8 cellular contexts compared by ENCODE assay signal in genomic region chr2:170817999-170818293, GRCh38. TPM values are rescaled to one million over a fixed set of nuclear protein-coding genes. Genes with fewer than 3 reads are reported as not detected.
DNase-seq lines count a peak whose midpoint lies in the region; ATAC-seq and TF ChIP-seq lines count a peak whose summit lies in the region.

No MANE protein-coding gene starts in this region.

- peak overlapping the region; percentile 60 for H3K4me3 ChIP-seq in iPS-15b (ENCODE audit: low read depth, low read length)
- peak overlapping the region; percentile 47 to 77 (median 53) for H3K4me3 ChIP-seq in subcutaneous abdominal adipose tissue (ENCODE audit: low read depth in 1 of 5, low read length in 5 of 5)

- intact Hi-C loops in activated CD4-positive, alpha-beta T cell treated with anti-CD3 and anti-CD28 coated beads, Interleukin-2, amount 10 ng/mL, durations not matched to agents 24 days and 14 days (cut with micrococcal nuclease) = loop anchor here (2.0 to 5.0 kb wide), 3 partner anchors 47 to 1456 kb away; partner anchors contain the start of genes DLX1, ERICH2 and LRP2

- peak; percentile 71 for DNase-seq in activated CD4-positive, alpha-beta T cell treated with anti-CD3 and anti-CD28 coated beads, Interleukin-2, amount 10 ng/mL, durations not matched to agents 24 days and 14 days
- DNase-seq in activated CD4-positive, alpha-beta T cell treated with anti-CD3 and anti-CD28 coated beads, Interleukin-2, amount 50 U/mL, for 1 hour = no peak
- DNase-seq in WTC11 (ENCODE audit: low spot score) = peak; percentile 63
- DNase-seq in SHP77 (lab: John Stamatoyannopoulos, UW) = no peak
- no peak for DNase-seq in GM03348 (ENCODE audit: low spot score)

- peaks cover 8% of the 10 kb centered on the region for H3K36me3 Mint-ChIP-seq in activated CD4-positive, alpha-beta T cell treated with anti-CD3 and anti-CD28 coated beads, Interleukin-2, amount 10 ng/mL, durations not matched to agents 24 days and 14 days (ENCODE audit: low read depth)
- H3K36me3 Mint-ChIP-seq in WTC11 = no peaks in the 10 kb centered on the region

- H3K36me3 ChIP-seq in iPS-15b (ENCODE audit: control insufficient read depth, insufficient read depth, low read length) = no peaks in the 10 kb centered on the region
- no peaks in the 10 kb centered on the region for H3K36me3 ChIP-seq in subcutaneous abdominal adipose tissue (ENCODE audit: control insufficient read depth in 5 of 5, insufficient read depth in 5 of 5, low read length in 5 of 5)

- no peak for TF ChIP-seq CTCF in WTC11 (IDR thresholded peaks at IDR 0.05)

- peaks cover 81% of the 10 kb centered on the region for H3K27me3 Mint-ChIP-seq in activated CD4-positive, alpha-beta T cell treated with anti-CD3 and anti-CD28 coated beads, Interleukin-2, amount 10 ng/mL, durations not matched to agents 24 days and 14 days
- peaks cover 100% of the 10 kb centered on the region for H3K27me3 Mint-ChIP-seq in WTC11 (ENCODE audit: low read depth)

- POLR2A ChIA-PET in WTC11 (lab: Charles Lee) = no interaction called here

- H3K9me3 ChIP-seq in iPS-15b (ENCODE audit: control insufficient read depth, insufficient read depth, low read length) (no peaks in the 10 kb centered on the region), subcutaneous abdominal adipose tissue (ENCODE audit: control insufficient read depth in 5 of 5, low read length in 5 of 5) (no peaks in the 10 kb centered on the region)

- peak; percentile 1 for ATAC-seq in WTC11
- no peak for ATAC-seq in esophagus mucosa

- H3K4me1 ChIP-seq in iPS-15b (ENCODE audit: control insufficient read depth, insufficient read depth, low read length) (peaks cover 15% of the 10 kb centered on the region), subcutaneous abdominal adipose tissue (ENCODE audit: control insufficient read depth in 5 of 5, insufficient read depth in 5 of 5, low read length in 5 of 5) (peaks cover 5 to 77% (median 69%) of the 10 kb centered on the region in 5 donors)

- H3K27ac Mint-ChIP-seq in activated CD4-positive, alpha-beta T cell treated with anti-CD3 and anti-CD28 coated beads, Interleukin-2, amount 10 ng/mL, durations not matched to agents 24 days and 14 days = peak overlapping the region; percentile 53
- no peak overlapping the region for H3K27ac Mint-ChIP-seq in WTC11

- no peak overlapping the region for H3K9ac ChIP-seq in iPS-15b (ENCODE audit: low read depth, low read length)
- no peak overlapping the region for H3K9ac ChIP-seq in subcutaneous abdominal adipose tissue (ENCODE audit: low read length in 5 of 5)

- peaks cover 96% of the 10 kb centered on the region for H3K27me3 ChIP-seq in iPS-15b (ENCODE audit: control insufficient read depth, insufficient read depth, low read length)
- peaks cover 60 to 99% (median 86%) of the 10 kb centered on the region in 5 donors for H3K27me3 ChIP-seq in subcutaneous abdominal adipose tissue (ENCODE audit: control insufficient read depth in 5 of 5, insufficient read depth in 4 of 5, low read length in 5 of 5)

- peaks cover 48% of the 10 kb centered on the region for H3K4me1 Mint-ChIP-seq in activated CD4-positive, alpha-beta T cell treated with anti-CD3 and anti-CD28 coated beads, Interleukin-2, amount 10 ng/mL, durations not matched to agents 24 days and 14 days
- H3K4me1 Mint-ChIP-seq in WTC11 = peaks cover 66% of the 10 kb centered on the region

- H3K4me3 Mint-ChIP-seq in activated CD4-positive, alpha-beta T cell treated with anti-CD3 and anti-CD28 coated beads, Interleukin-2, amount 10 ng/mL, durations not matched to agents 24 days and 14 days = peak overlapping the region; percentile 83
- peak overlapping the region; percentile 84 for H3K4me3 Mint-ChIP-seq in WTC11

- H3K9me3 Mint-ChIP-seq in activated CD4-positive, alpha-beta T cell treated with anti-CD3 and anti-CD28 coated beads, Interleukin-2, amount 10 ng/mL, durations not matched to agents 24 days and 14 days = no peaks in the 10 kb centered on the region
- no peaks in the 10 kb centered on the region for H3K9me3 Mint-ChIP-seq in WTC11

- no peak overlapping the region for H3K27ac ChIP-seq in subcutaneous abdominal adipose tissue (ENCODE audit: low read depth, low read length)

- CTCF ChIA-PET in WTC11 (lab: Charles Lee) = interaction anchor here (0.6 to 7.0 kb wide), 7 partner anchors 27 to 448 kb away, joined by 3 to 76 read pairs (median 7); partner anchors contain the start of gene GORASP2

TF ChIP-seq in WTC11, 78 proteins besides CTCF, POLR2A, EP300 and RAD21:
- TF ChIP-seq ARID4B (CRISPR knock-in tag; IDR thresholded peaks at IDR 0.05; ENCODE audit: borderline replicate concordance) (no peak), FOXP1 (CRISPR knock-in tag; IDR thresholded peaks at IDR 0.05; ENCODE audit: borderline replicate concordance) (no peak), JAZF1 (CRISPR knock-in tag; IDR thresholded peaks at IDR 0.05) (no peak), GTF2I (CRISPR knock-in tag; conservative IDR thresholded peaks at IDR 0.05) (no peak), SP1 (CRISPR knock-in tag; conservative IDR thresholded peaks at IDR 0.05) (no peak), ZNF121 (CRISPR knock-in tag; IDR thresholded peaks at IDR 0.05) (no peak), CREM (CRISPR knock-in tag; IDR thresholded peaks at IDR 0.05) (no peak), ZNF232 (CRISPR knock-in tag; IDR thresholded peaks at IDR 0.05) (no peak), FOXK1 (CRISPR knock-in tag; IDR thresholded peaks at IDR 0.05) (no peak)

RNA-seq across cellular contexts. Expression of gene GAD1, which starts 1.3 kb away (rescaled TPM):
- total RNA-seq in activated CD4-positive, alpha-beta T cell treated with anti-CD3 and anti-CD28 coated beads, Interleukin-2, amount 10 ng/mL, durations not matched to agents 24 days and 14 days = 10.8 and 13.3 TPM in 2 replicates
- total RNA-seq in WTC11 (2021) (2.5 to 3.6 TPM (median 2.6 TPM) in 3 replicates), esophagus mucosa (1.1 TPM)

RNA-seq across cellular contexts. Expression of gene ERICH2, which starts 47.8 kb away (rescaled TPM):
- not detected in 2 replicates for total RNA-seq in activated CD4-positive, alpha-beta T cell treated with anti-CD3 and anti-CD28 coated beads, Interleukin-2, amount 10 ng/mL, durations not matched to agents 24 days and 14 days
- 1.1 to 1.6 TPM (median 1.1 TPM) in 3 replicates for total RNA-seq in WTC11 (2021)
- total RNA-seq in esophagus mucosa = not detected

Comparison
In these comparisons a context has a peak if more than half of its experiments do, and no peak if none do; other contexts are left out.
1. DNase-seq: peak in activated CD4-positive, alpha-beta T cell treated with anti-CD3 and anti-CD28 coated beads, Interleukin-2, amount 10 ng/mL, durations not matched to agents 24 days and 14 days (single experiment) and WTC11 (single experiment); none in activated CD4-positive, alpha-beta T cell treated with anti-CD3 and anti-CD28 coated beads, Interleukin-2, amount 50 U/mL, for 1 hour (single experiment), SHP77 (0 of 2) and GM03348 (single experiment).